26 cellular contexts compared by ENCODE assay signal in genomic region chr6:159130846-159131245, GRCh38. TPM values are rescaled to one million over a fixed set of nuclear protein-coding genes. Genes with fewer than 3 reads are reported as not detected.
"Had no signal": no experiment of that assay in that cellular context is flagged by ENCODE, and none has a peak within 500 bp of the region (broad histone marks: within the 10 kb centered on the region; RNA-seq: fewer than 3 reads in every experiment).

No MANE protein-coding gene starts in this region.

- H3K36me3 ChIP-seq: esophagus muscularis mucosa, gastroesophageal sphincter, heart left ventricle, left lung, neural progenitor cell, transverse colon, vagina had no signal

- H3K4me1 ChIP-seq: foreskin keratinocyte, gastroesophageal sphincter, left lung, neural progenitor cell, parathyroid adenoma, transverse colon, vagina had no signal

- H3K27ac ChIP-seq: coronary artery, esophagus muscularis mucosa, foreskin keratinocyte, gastroesophageal sphincter, heart left ventricle, hepatocyte, left lung, neural progenitor cell, parathyroid adenoma, transverse colon, vagina had no signal

- H3K4me1 Mint-ChIP-seq: stimulated activated effector memory CD8-positive, alpha-beta T cell treated with anti-CD3 and anti-CD28 coated beads, Interleukin-12 subunit alpha, Interleukin-12 subunit beta, amount 100 ng/mL, for 72 hours had no signal

- H3K4me3 Mint-ChIP-seq: natural killer cell treated with Interleukin-12 subunit alpha and Interleukin-12 subunit beta and Interleukin-15 and Interleukin-18, amount 100 ng/mL, for 72 hours; neural progenitor cell; stimulated activated effector memory CD8-positive, alpha-beta T cell treated with anti-CD3 and anti-CD28 coated beads, Interleukin-12 subunit alpha, Interleukin-12 subunit beta, amount 100 ng/mL, for 72 hours; stimulated activated naive CD8-positive, alpha-beta T cell treated with anti-CD3 and anti-CD28 coated beads, Interleukin-15, Interleukin-2, amounts not matched to agents 100 ng/mL and 50 ng/mL, for 24 hours had no signal

- H3K9ac ChIP-seq: neural progenitor cell, parathyroid adenoma had no signal

- H3K27me3 Mint-ChIP-seq: natural killer cell treated with Interleukin-12 subunit alpha and Interleukin-12 subunit beta and Interleukin-15 and Interleukin-18, amount 100 ng/mL, for 72 hours; stimulated activated naive CD8-positive, alpha-beta T cell treated with anti-CD3 and anti-CD28 coated beads, Interleukin-15, Interleukin-2, amounts not matched to agents 100 ng/mL and 50 ng/mL, for 24 hours had no signal

- H2AFZ ChIP-seq: hepatocyte, neural progenitor cell, parathyroid adenoma had no signal

- H3K27me3 ChIP-seq: esophagus muscularis mucosa, gastroesophageal sphincter, heart left ventricle, hepatocyte, left lung, neural progenitor cell, vagina had no signal

- H3K9me3 Mint-ChIP-seq: natural killer cell treated with Interleukin-12 subunit alpha and Interleukin-12 subunit beta and Interleukin-15 and Interleukin-18, amount 100 ng/mL, for 72 hours; neural progenitor cell; stimulated activated effector memory CD8-positive, alpha-beta T cell treated with anti-CD3 and anti-CD28 coated beads, Interleukin-12 subunit alpha, Interleukin-12 subunit beta, amount 100 ng/mL, for 72 hours; stimulated activated naive CD8-positive, alpha-beta T cell treated with anti-CD3 and anti-CD28 coated beads, Interleukin-15, Interleukin-2, amounts not matched to agents 100 ng/mL and 50 ng/mL, for 24 hours had no signal

- H3K4me2 ChIP-seq: hepatocyte, neural progenitor cell had no signal

- H3K9me3 ChIP-seq: esophagus muscularis mucosa, gastroesophageal sphincter, heart left ventricle, left lung, transverse colon, vagina had no signal

- H3K36me3 Mint-ChIP-seq: natural killer cell treated with Interleukin-12 subunit alpha and Interleukin-12 subunit beta and Interleukin-15 and Interleukin-18, amount 100 ng/mL, for 72 hours; neural progenitor cell; stimulated activated effector memory CD8-positive, alpha-beta T cell treated with anti-CD3 and anti-CD28 coated beads, Interleukin-12 subunit alpha, Interleukin-12 subunit beta, amount 100 ng/mL, for 72 hours had no signal

- H3K4me3 ChIP-seq: coronary artery, esophagus muscularis mucosa, gastroesophageal sphincter, heart left ventricle, hepatocyte, left lung, neural progenitor cell, transverse colon, vagina had no signal

- H3K79me2 ChIP-seq: hepatocyte, parathyroid adenoma had no signal

- DNase-seq: dermis blood vessel endothelial cell; effector memory CD4-positive, alpha-beta T cell; foreskin keratinocyte; heart left ventricle; kidney; left cardiac atrium; left lung; mesendoderm; midbrain; stimulated activated CD4-positive, alpha-beta T cell treated with anti-CD3 and anti-CD28 coated beads, Interleukin-2, amount 100 ng/mL, for 24 hours; stimulated activated CD4-positive, alpha-beta T cell treated with anti-CD3 and anti-CD28 coated beads, Interleukin-4, amount 100 ng/mL, for 24 hours; transverse colon had no signal

- H3K27ac Mint-ChIP-seq: natural killer cell treated with Interleukin-12 subunit alpha and Interleukin-12 subunit beta and Interleukin-15 and Interleukin-18, amount 100 ng/mL, for 72 hours; neural progenitor cell; progenitor cell of endocrine pancreas; stimulated activated effector memory CD8-positive, alpha-beta T cell treated with anti-CD3 and anti-CD28 coated beads, Interleukin-12 subunit alpha, Interleukin-12 subunit beta, amount 100 ng/mL, for 72 hours; stimulated activated naive CD8-positive, alpha-beta T cell treated with anti-CD3 and anti-CD28 coated beads, Interleukin-15, Interleukin-2, amounts not matched to agents 100 ng/mL and 50 ng/mL, for 24 hours had no signal

RNA-seq across cellular contexts. Expression of gene FNDC1, which starts 38.4 kb away (rescaled TPM):
- total RNA-seq: dermis blood vessel endothelial cell; epithelial cell of proximal tubule; lung microvascular endothelial cell; natural killer cell treated with Interleukin-12 subunit alpha and Interleukin-12 subunit beta and Interleukin-15 and Interleukin-18, amount 100 ng/mL, for 72 hours had no signal
- polyA plus RNA-seq: endothelial cell of umbilical vein had no signal
